Comparison of ENCODE assay signal across 8 cellular contexts in the genomic region with DNA sequence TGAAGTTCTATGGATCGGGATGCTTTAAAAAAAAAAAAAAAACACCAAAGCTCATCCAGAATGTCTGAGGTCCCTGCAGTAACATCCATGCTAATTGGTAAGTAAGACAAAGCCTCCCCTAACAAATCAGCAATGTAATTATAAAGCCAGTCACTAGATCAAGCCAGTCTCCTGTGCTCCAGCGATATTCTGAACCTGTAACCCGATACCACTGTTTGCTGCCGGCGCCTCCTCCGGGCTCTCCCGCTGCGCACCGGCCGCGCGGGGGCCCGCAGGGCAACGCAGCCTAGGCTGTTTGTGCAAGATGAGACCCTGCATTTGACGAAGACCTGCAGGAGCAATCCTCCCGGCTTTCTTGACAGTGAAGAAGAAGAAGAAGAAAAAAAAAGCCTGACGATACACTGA. TPM values are rescaled to one million over a fixed set of nuclear protein-coding genes. Genes with fewer than 3 reads are reported as not detected.
DNase-seq lines count a peak whose midpoint lies in the region; ATAC-seq and TF ChIP-seq lines count a peak whose summit lies in the region.

No MANE protein-coding gene starts in this region.

- H3K9ac ChIP-seq in colonic mucosa (ENCODE audit: low read depth in 2 of 2, low read length in 2 of 2) = peak overlapping the region; percentile 37 to 84

- ATAC-seq in right lobe of liver = peak; percentile 51 to 75 (median 68)
- ATAC-seq in GM21515 (IDR thresholded peaks at IDR 0.05; ENCODE audit: unreplicated experiment) = no peak

- TF ChIP-seq POLR2A in right lobe of liver (IDR thresholded peaks at IDR 0.05) = no peak

- DNase-seq in NCI-H1092 treated with DMSO at 0.1 percent for 48 hours (lab: John Stamatoyannopoulos, UW) (peak; percentile 54), NCI-H1092 (lab: John Stamatoyannopoulos, UW) (no peak), MG63 (peak; percentile 63), SJCRH30 (peak; percentile 79 to 87), colonic mucosa (peak; percentile 63), right lobe of liver (peak in 1 of 3 donors; percentile 62), substantia nigra (lab: John Stamatoyannopoulos, UW) (peak in 7 of 49 donors; percentile 17 to 34 (median 25))

- H3K9me3 ChIP-seq in MG63 = no peaks in the 10 kb centered on the region
- H3K9me3 ChIP-seq in SJCRH30 (replicated peaks) = no peaks in the 10 kb centered on the region
- H3K9me3 ChIP-seq in colonic mucosa = no peaks in the 10 kb centered on the region
- no peaks in the 10 kb centered on the region for H3K9me3 ChIP-seq in right lobe of liver

- WGBS in right lobe of liver (ENCODE audit: insufficient coverage, low coverage, low lambda C conversion rate, missing lambda C conversion rate) = 3% methylated on average over 16 of the region's 17 CpGs

- peaks cover 34% of the 10 kb centered on the region for H3K4me1 ChIP-seq in SJCRH30
- peaks cover 9% of the 10 kb centered on the region for H3K4me1 ChIP-seq in colonic mucosa
- H3K4me1 ChIP-seq in right lobe of liver = peaks cover 0 to 65% (median 22%) of the 10 kb centered on the region in 4 donors

- peaks cover 14% of the 10 kb centered on the region for H3K36me3 ChIP-seq in MG63
- no peaks in the 10 kb centered on the region for H3K36me3 ChIP-seq in SJCRH30
- H3K36me3 ChIP-seq in colonic mucosa = no peaks in the 10 kb centered on the region
- H3K36me3 ChIP-seq in right lobe of liver = no peaks in the 10 kb centered on the region

- H3K27ac ChIP-seq in SJCRH30 (peak overlapping the region; percentile 66), colonic mucosa (peak overlapping the region; percentile 75), right lobe of liver (peak overlapping the region; percentile 55 to 83 (median 68)), substantia nigra (ENCODE audit: low read depth, low read length, poor library complexity, severe bottlenecking) (peak overlapping the region; percentile 68)

- H3K4me3 ChIP-seq in MG63 = peak overlapping the region; percentile 38
- H3K4me3 ChIP-seq in SJCRH30 = peak overlapping the region; percentile 45
- peak overlapping the region; percentile 10 for H3K4me3 ChIP-seq in colonic mucosa
- peak overlapping the region; percentile 6 to 31 (median 13) for H3K4me3 ChIP-seq in right lobe of liver

- intact Hi-C loops in colonic mucosa (cut with DNase I) (loop anchor here (5.0 kb wide), 1 partner anchor 217 kb away; no protein-coding TSS in a partner anchor), right lobe of liver (cut with DNase I) (no loop called here)

- TF ChIP-seq CTCF in colonic mucosa (IDR thresholded peaks at IDR 0.05) = no peak
- TF ChIP-seq CTCF in right lobe of liver (IDR thresholded peaks at IDR 0.05) = peak in 1 of 4 donors; percentile 6

- H3K27me3 ChIP-seq in MG63 = no peaks in the 10 kb centered on the region
- H3K27me3 ChIP-seq in SJCRH30 = no peaks in the 10 kb centered on the region
- H3K27me3 ChIP-seq in colonic mucosa = no peaks in the 10 kb centered on the region
- H3K27me3 ChIP-seq in right lobe of liver = no peaks in the 10 kb centered on the region

RNA-seq across cellular contexts. Expression of a gene that starts 8.7 kb away (rescaled TPM):
- 9.4 and 11.6 TPM in 2 replicates for total RNA-seq in MG63 (2014; rRNA removed; shearing (Covaris generic); ENCODE audit: low replicate concordance)
- total RNA-seq in SJCRH30 (2014; rRNA removed; shearing (Covaris generic)) = 30.9 and 34.7 TPM in 2 replicates
- total RNA-seq in colonic mucosa (10 to 100 TPM; 11.2 to 20.7 TPM), right lobe of liver (10 to 100 TPM in 2 of 6 experiments, 1 to 10 TPM in 4; 3.7 to 14.4 (median 8.4) TPM)
